8 cellular contexts compared by ENCODE assay signal in genomic region chr17:1227917-1228751, GRCh38. TPM values are rescaled to one million over a fixed set of nuclear protein-coding genes. Genes with fewer than 3 reads are reported as not detected.
DNase-seq lines count a peak whose midpoint lies in the region; ATAC-seq, FAIRE-seq and TF ChIP-seq lines count a peak whose summit lies in the region.

No MANE protein-coding gene starts in this region.

- H3K36me3 ChIP-seq in BLaER1: peaks cover 7% of the 10 kb centered on the region; the same call in 1 of the 2 replicates
- no peaks in the 10 kb centered on the region for H3K36me3 ChIP-seq in muscle layer of duodenum (ENCODE audit: control insufficient read depth in 1 of 2, insufficient read depth in 2 of 2, low read length in 2 of 2)

- DNase-seq in NCI-H526 treated with DMSO at 0.1 percent for 48 hours (lab: John Stamatoyannopoulos, UW) (peak; percentile 52), urothelium cell line (ENCODE audit: low spot score) (no peak), C1 segment of cervical spinal cord (lab: John Stamatoyannopoulos, UW) (no peak)

- H3K27ac ChIP-seq in BLaER1 (no peak overlapping the region), muscle layer of duodenum (ENCODE audit: low read length) (no peak overlapping the region)

- H3K4me3 ChIP-seq in BLaER1 (peak overlapping the region; percentile 82), muscle layer of duodenum (ENCODE audit: low read depth in 1 of 2, low read length in 2 of 2) (peak overlapping the region; percentile 53 to 68)

- H3K9me3 ChIP-seq in BLaER1 (no peaks in the 10 kb centered on the region), muscle layer of duodenum (ENCODE audit: control insufficient read depth in 1 of 2, low read length in 2 of 2) (no peaks in the 10 kb centered on the region)

- 0 out of 2 replicates have a peak overlapping the region, but pooled peaks have one; percentile 43 for H3K9ac ChIP-seq in BLaER1

- H3K4me2 ChIP-seq in BLaER1: peak overlapping the region; percentile 97

- H3K27ac Mint-ChIP-seq in brain: no peak overlapping the region

- peak overlapping the region; percentile 68 to 82 (median 80) for H3K4me3 Mint-ChIP-seq in brain

- H3K27me3 ChIP-seq in BLaER1: peaks cover 65% of the 10 kb centered on the region
- peaks cover 10% of the 10 kb centered on the region for H3K27me3 ChIP-seq in muscle layer of duodenum (ENCODE audit: low read depth, low read length)

- no peak for ATAC-seq in HG03025 (IDR thresholded peaks at IDR 0.05; ENCODE audit: low FRiP score, unreplicated experiment)

- TF ChIP-seq CTCF in brain (conservative IDR thresholded peaks at IDR 0.05): no peak

- H3K36me3 Mint-ChIP-seq in brain: no peaks in the 10 kb centered on the region

- peaks cover 60% of the 10 kb centered on the region for H4K20me1 ChIP-seq in BLaER1

- no peak for FAIRE-seq in urothelium cell line (lab: Jason Lieb, UNC)

- peaks cover 92% of the 10 kb centered on the region for H3K27me3 Mint-ChIP-seq in brain

- peaks cover 21% of the 10 kb centered on the region for H3K4me1 Mint-ChIP-seq in brain

- peaks cover 0 to 13% (median 5%) of the 10 kb centered on the region in 5 experiments for H3K9me3 Mint-ChIP-seq in brain

- peaks cover 26% of the 10 kb centered on the region for H3K4me1 ChIP-seq in BLaER1
- peaks cover 0 to 9% of the 10 kb centered on the region in 2 donors for H3K4me1 ChIP-seq in muscle layer of duodenum (ENCODE audit: control insufficient read depth in 1 of 2, insufficient read depth in 2 of 2, low read length in 2 of 2)

- TF ChIP-seq POLR2A in GM19099 (IDR thresholded peaks at IDR 0.05; ENCODE audit: extremely low read depth, insufficient read length, low read depth): peak; percentile 54

RNA-seq across cellular contexts. Expression of gene BHLHA9, which starts 42.1 kb away (rescaled TPM):
- polyA plus RNA-seq in brain (ENCODE audit: insufficient read depth, low read depth, low replicate concordance): not detected

RNA-seq across cellular contexts. Expression of gene ABR, which starts 48.4 kb away (rescaled TPM):
- polyA plus RNA-seq in brain (ENCODE audit: insufficient read depth, low read depth, low replicate concordance): 203 TPM

RNA-seq across cellular contexts. Expression of gene TRARG1, which starts 51.3 kb away (rescaled TPM):
- polyA plus RNA-seq in brain (ENCODE audit: insufficient read depth, low read depth, low replicate concordance): 0.08 TPM
